In the genomic region with DNA sequence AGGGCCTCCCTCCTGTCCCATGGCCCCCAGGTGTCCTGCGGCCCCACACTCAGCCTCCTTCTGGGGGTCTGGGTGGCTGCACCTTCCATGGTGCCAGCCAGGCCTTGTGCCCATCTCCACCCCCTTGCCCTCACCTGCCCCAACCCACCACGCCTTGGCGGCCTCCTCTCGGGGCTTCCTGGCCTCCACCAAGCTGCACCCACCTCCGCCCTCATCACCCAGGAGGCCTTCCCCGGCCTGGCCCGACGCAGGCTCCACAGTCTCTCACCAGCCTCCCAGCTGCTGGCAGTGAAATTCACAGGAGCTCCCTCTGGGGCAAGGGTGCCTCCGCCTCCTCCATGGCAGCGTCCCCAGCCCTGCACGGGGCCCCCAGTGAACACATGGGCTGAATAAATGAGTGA, we compare ENCODE assay signal across 8 cellular contexts. TPM values are rescaled to one million over a fixed set of nuclear protein-coding genes. Genes with fewer than 3 reads are reported as not detected.
A peak's percentile ranks its signal among the peaks of the same experiment; 100 is the strongest.
DNase-seq lines count a peak whose midpoint lies in the region; ATAC-seq, FAIRE-seq and TF ChIP-seq lines count a peak whose summit lies in the region.

No MANE protein-coding gene starts in this region.

- H3K9me3 Mint-ChIP-seq in stimulated activated naive B cell treated with anti-CD40 and anti-IgM and Interleukin-4, amounts not matched to agents 10 μg/mL and 1 μg/mL and 100 μg/mL, for 72 hours = peaks cover 0 to 2% of the 10 kb centered on the region in 2 donors

- dilution Hi-C loops in keratinocyte (cut with MboI; ENCODE audit: extremely low pct_ligation_motif_present, low sequenced_read_pairs) = no loop called here

- H3K9me3 ChIP-seq in adipocyte (ENCODE audit: control insufficient read depth, low read length) (peaks cover 5% of the 10 kb centered on the region), keratinocyte (ENCODE audit: control insufficient read depth, low read depth, low read length) (no peaks in the 10 kb centered on the region), MG63 (peaks cover 8% of the 10 kb centered on the region)

- peak overlapping the region; percentile 84 for H3K27ac Mint-ChIP-seq in stimulated activated naive B cell treated with anti-CD40 and anti-IgM and Interleukin-4, amounts not matched to agents 10 μg/mL and 1 μg/mL and 100 μg/mL, for 72 hours

- peaks cover 59% of the 10 kb centered on the region for H3K4me1 ChIP-seq in adipocyte (ENCODE audit: control insufficient read depth, insufficient read depth, low read length)
- H3K4me1 ChIP-seq in keratinocyte (ENCODE audit: control insufficient read depth, extremely low read depth, insufficient read depth, low read length) = peaks cover 47% of the 10 kb centered on the region

- peak overlapping the region; percentile 49 for H2AFZ ChIP-seq in keratinocyte (ENCODE audit: control insufficient read depth, low read length)

- DNase-seq in HL-60 (ENCODE audit: low read depth in 1 of 2, low spot score in 1 of 2) (no peak), adipocyte (ENCODE audit: low read depth) (no peak), keratinocyte (ENCODE audit: low read depth, low spot score) (no peak), COLO829 (ENCODE audit: low spot score) (no peak), MG63 (no peak)
- DNase-seq in stimulated activated naive B cell treated with anti-CD40 and anti-IgM and Interleukin-4, amounts not matched to agents 10 μg/mL and 1 μg/mL and 100 μg/mL, for 72 hours = no peak

- TF ChIP-seq CTCF in HL-60 (IDR thresholded peaks at IDR 0.05; ENCODE audit: insufficient read depth, low read length) (no peak), keratinocyte (optimal IDR thresholded peaks at IDR 0.05 in 1 of 3, IDR thresholded peaks at IDR 0.05 in 1 of 3, conservative IDR thresholded peaks at IDR 0.05 in 1 of 3; ENCODE audit: extremely low read depth in 1 of 3, insufficient read depth in 2 of 3, low read length in 3 of 3) (no peak)

- H3K27me3 ChIP-seq in HL-60 (ENCODE audit: insufficient read depth, poor library complexity, severe bottlenecking) = no peaks in the 10 kb centered on the region
- no peaks in the 10 kb centered on the region for H3K27me3 ChIP-seq in adipocyte (replicated peaks; ENCODE audit: control insufficient read depth, insufficient read depth, low read length)
- H3K27me3 ChIP-seq in keratinocyte (ENCODE audit: control insufficient read depth, extremely low read depth, insufficient read depth, low read length) = no peaks in the 10 kb centered on the region
- H3K27me3 ChIP-seq in MG63 = no peaks in the 10 kb centered on the region

- no peak for FAIRE-seq in keratinocyte (lab: Jason Lieb, UNC)

- no peaks in the 10 kb centered on the region for H3K79me2 ChIP-seq in keratinocyte (ENCODE audit: control insufficient read depth, insufficient read depth, low read length)

- peak overlapping the region; percentile 80 for H3K27ac ChIP-seq in HL-60 (replicated peaks)
- peak overlapping the region; percentile 73 for H3K27ac ChIP-seq in keratinocyte (ENCODE audit: control insufficient read depth, insufficient read depth, low read length)

- H3K27me3 Mint-ChIP-seq in stimulated activated naive B cell treated with anti-CD40 and anti-IgM and Interleukin-4, amounts not matched to agents 10 μg/mL and 1 μg/mL and 100 μg/mL, for 72 hours = no peaks in the 10 kb centered on the region

- H3K4me2 ChIP-seq in keratinocyte (ENCODE audit: control insufficient read depth, extremely low read depth, insufficient read depth, low read depth, low read length) = peak overlapping the region; percentile 59

- no peaks in the 10 kb centered on the region for H3K36me3 ChIP-seq in adipocyte (ENCODE audit: control insufficient read depth, insufficient read depth, low read length, severe bottlenecking)
- no peaks in the 10 kb centered on the region for H3K36me3 ChIP-seq in keratinocyte (ENCODE audit: control insufficient read depth in 2 of 2, extremely low read depth in 1 of 2, insufficient read depth in 2 of 2, low read length in 2 of 2)
- no peaks in the 10 kb centered on the region; the same call in 1 of the 2 replicates for H3K36me3 ChIP-seq in MG63

- ATAC-seq in stimulated activated naive B cell treated with anti-CD40 and anti-IgM and Interleukin-4, amounts not matched to agents 10 μg/mL and 1 μg/mL and 100 μg/mL, for 72 hours (replicated peaks) = peak in 1 of 2 donors; percentile 1
- ATAC-seq in GM19395 (IDR thresholded peaks at IDR 0.05; ENCODE audit: unreplicated experiment) = no peak
- ATAC-seq in GM19397 (IDR thresholded peaks at IDR 0.05; ENCODE audit: unreplicated experiment) = no peak

- H3K4me3 ChIP-seq in HL-60 (replicated peaks; ENCODE audit: insufficient read depth, low read length) (no peak overlapping the region), adipocyte (ENCODE audit: low read length) (peak overlapping the region; percentile 87), keratinocyte (ENCODE audit: control insufficient read depth in 2 of 3, extremely low read depth in 1 of 3, insufficient read depth in 2 of 3, low read depth in 1 of 3, low read length in 3 of 3) (peak overlapping the region in 1 of 3 experiments; percentile 40), MG63 (no peak overlapping the region)

- H3K9me1 ChIP-seq in keratinocyte (ENCODE audit: control insufficient read depth, extremely low read depth, insufficient read depth, low read length) = no peaks in the 10 kb centered on the region

- H3K36me3 Mint-ChIP-seq in stimulated activated naive B cell treated with anti-CD40 and anti-IgM and Interleukin-4, amounts not matched to agents 10 μg/mL and 1 μg/mL and 100 μg/mL, for 72 hours = peaks cover 3% of the 10 kb centered on the region in 2 donors

- no peaks in the 10 kb centered on the region for H4K20me1 ChIP-seq in keratinocyte (ENCODE audit: control insufficient read depth, extremely low read depth, insufficient read depth, low read length)

- H3K4me3 Mint-ChIP-seq in stimulated activated naive B cell treated with anti-CD40 and anti-IgM and Interleukin-4, amounts not matched to agents 10 μg/mL and 1 μg/mL and 100 μg/mL, for 72 hours = peak overlapping the region; percentile 84 to 89

- peaks cover 4 to 9% of the 10 kb centered on the region in 2 donors for H3K4me1 Mint-ChIP-seq in stimulated activated naive B cell treated with anti-CD40 and anti-IgM and Interleukin-4, amounts not matched to agents 10 μg/mL and 1 μg/mL and 100 μg/mL, for 72 hours

- H3K9ac ChIP-seq in adipocyte (ENCODE audit: low read length) = peak overlapping the region; percentile 96
- H3K9ac ChIP-seq in keratinocyte (ENCODE audit: control insufficient read depth, extremely low read depth, insufficient read depth, low read length) = peak overlapping the region; percentile 57

RNA-seq across cellular contexts. Expression of gene WNT7B, which starts 35.9 kb away (rescaled TPM):
- 1.5 to 1.7 TPM (median 1.7 TPM) in 3 replicates for polyA plus RNA-seq in keratinocyte
- 3.7 TPM for polyA plus RNA-seq in keratinocyte (2011; ENCODE audit: low read depth)
- 0.84 and 1.9 TPM in 2 replicates for polyA plus RNA-seq in keratinocyte (2011; cell fraction: cytosol; rRNA removed)
- polyA plus RNA-seq in keratinocyte (2011; cell fraction: nucleus; rRNA removed) = 1.7 and 2.4 TPM in 2 replicates
- 6.6 and 6.8 TPM in 2 replicates for polyA plus RNA-seq in keratinocyte (2012; ENCODE audit: low replicate concordance)
- polyA minus RNA-seq in keratinocyte = 1.9 to 4.9 TPM (median 3.9 TPM) in 3 replicates
- 5.0 TPM for polyA minus RNA-seq in keratinocyte (2011; cell fraction: cytosol; rRNA and poly(A)+ RNA removed)
- 3.7 and 7.1 TPM in 2 replicates for polyA minus RNA-seq in keratinocyte (2011; cell fraction: nucleus; rRNA and poly(A)+ RNA removed)
- total RNA-seq in MG63 (2014; rRNA removed; shearing (Covaris generic); ENCODE audit: low replicate concordance) = 5.6 and 7.9 TPM in 2 replicates
